1 cellular context compared by ENCODE assay signal in the genomic region with DNA sequence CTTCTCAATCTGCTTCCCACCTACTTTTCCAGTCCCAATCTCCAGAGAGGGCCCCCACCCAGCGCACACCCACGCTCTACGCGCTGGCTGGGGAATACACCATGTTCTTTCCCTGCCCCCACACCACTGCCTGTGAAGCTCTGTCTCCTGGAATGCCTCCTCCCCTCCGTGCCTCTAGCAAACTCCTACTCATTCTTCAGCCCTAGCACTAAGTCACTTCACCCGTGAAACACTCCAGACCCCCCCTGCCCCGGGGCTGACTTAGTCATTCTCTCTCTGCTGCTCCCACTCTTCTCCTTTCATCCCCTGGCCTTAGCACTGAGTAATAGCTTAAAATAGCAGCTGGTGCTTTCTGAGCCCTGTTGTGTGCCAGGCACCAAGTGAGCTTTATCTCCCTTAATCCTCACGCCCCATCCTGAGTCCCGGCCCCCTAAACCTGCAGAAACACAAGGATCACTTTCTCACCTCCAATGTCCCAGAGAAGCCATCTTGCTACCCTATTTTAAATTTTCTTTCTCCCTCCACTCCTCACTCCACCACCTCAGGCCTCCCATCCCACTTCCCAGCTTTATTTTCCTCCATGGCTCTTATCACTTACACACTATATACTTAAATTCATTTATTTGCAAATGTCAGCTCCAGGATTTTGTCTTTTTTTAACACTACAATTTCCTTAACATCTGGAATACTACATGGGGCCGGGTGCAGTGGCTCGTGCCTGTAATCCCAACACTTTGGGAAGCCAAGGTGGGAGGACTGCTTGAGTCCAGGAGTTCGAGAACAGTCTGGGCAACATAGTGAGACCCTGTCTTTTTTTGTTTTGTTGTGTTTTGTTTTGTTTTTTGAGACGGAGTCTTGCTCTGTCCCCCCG.
TF ChIP-seq lines count a peak whose summit lies in the region.

No MANE protein-coding gene starts in this region.

TF ChIP-seq in HepG2, 621 proteins besides CTCF, POLR2A, EP300 and RAD21 (continued from another document and continues in another):
- TF ChIP-seq DNMT1 (CRISPR knock-in tag; IDR thresholded peaks at IDR 0.05) (no peak), ZNF563 (CRISPR knock-in tag; IDR thresholded peaks at IDR 0.05) (no peak), EED (CRISPR knock-in tag; IDR thresholded peaks at IDR 0.05) (no peak), ASH2L (IDR thresholded peaks at IDR 0.05; ENCODE audit: insufficient read length, low read depth, low read length) (peak; percentile 41), CBFB (CRISPR knock-in tag; IDR thresholded peaks at IDR 0.05) (no peak), KDM5B (CRISPR knock-in tag; IDR thresholded peaks at IDR 0.05; ENCODE audit: borderline replicate concordance) (no peak), ZNF10 (CRISPR knock-in tag; IDR thresholded peaks at IDR 0.05; ENCODE audit: borderline replicate concordance, low read depth) (no peak), MXD4 (CRISPR knock-in tag; IDR thresholded peaks at IDR 0.05) (no peak), SNAI1 (CRISPR knock-in tag; IDR thresholded peaks at IDR 0.05; ENCODE audit: borderline replicate concordance) (no peak), ARNT2 (CRISPR knock-in tag; IDR thresholded peaks at IDR 0.05; ENCODE audit: low read depth) (0 out of 2 replicates have a peak, but pooled peaks have one; percentile 8), HMG20A (CRISPR knock-in tag; IDR thresholded peaks at IDR 0.05; ENCODE audit: borderline replicate concordance) (peak; percentile 55; the same call in 1 of the 2 replicates), JDP2 (CRISPR knock-in tag; IDR thresholded peaks at IDR 0.05; ENCODE audit: borderline replicate concordance) (no peak), BCL6 (CRISPR knock-in tag; IDR thresholded peaks at IDR 0.05) (0 out of 2 replicates have a peak, but pooled peaks have one; percentile 24), ETV6 (CRISPR knock-in tag; conservative IDR thresholded peaks at IDR 0.05) (no peak), SAP130 (CRISPR knock-in tag; IDR thresholded peaks at IDR 0.05; ENCODE audit: low read depth) (peak; percentile 24; the same call in 1 of the 2 replicates), CENPT (CRISPR knock-in tag; IDR thresholded peaks at IDR 0.05; ENCODE audit: low read depth) (no peak), ZNF331 (CRISPR knock-in tag; IDR thresholded peaks at IDR 0.05) (0 out of 2 replicates have a peak, but pooled peaks have one; percentile 21), MLLT10 (CRISPR knock-in tag; IDR thresholded peaks at IDR 0.05) (no peak), SMARCE1 (IDR thresholded peaks at IDR 0.05; ENCODE audit: borderline replicate concordance) (no peak), PITX1 (CRISPR knock-in tag; IDR thresholded peaks at IDR 0.05) (no peak)
- TF ChIP-seq, protein P1, sequence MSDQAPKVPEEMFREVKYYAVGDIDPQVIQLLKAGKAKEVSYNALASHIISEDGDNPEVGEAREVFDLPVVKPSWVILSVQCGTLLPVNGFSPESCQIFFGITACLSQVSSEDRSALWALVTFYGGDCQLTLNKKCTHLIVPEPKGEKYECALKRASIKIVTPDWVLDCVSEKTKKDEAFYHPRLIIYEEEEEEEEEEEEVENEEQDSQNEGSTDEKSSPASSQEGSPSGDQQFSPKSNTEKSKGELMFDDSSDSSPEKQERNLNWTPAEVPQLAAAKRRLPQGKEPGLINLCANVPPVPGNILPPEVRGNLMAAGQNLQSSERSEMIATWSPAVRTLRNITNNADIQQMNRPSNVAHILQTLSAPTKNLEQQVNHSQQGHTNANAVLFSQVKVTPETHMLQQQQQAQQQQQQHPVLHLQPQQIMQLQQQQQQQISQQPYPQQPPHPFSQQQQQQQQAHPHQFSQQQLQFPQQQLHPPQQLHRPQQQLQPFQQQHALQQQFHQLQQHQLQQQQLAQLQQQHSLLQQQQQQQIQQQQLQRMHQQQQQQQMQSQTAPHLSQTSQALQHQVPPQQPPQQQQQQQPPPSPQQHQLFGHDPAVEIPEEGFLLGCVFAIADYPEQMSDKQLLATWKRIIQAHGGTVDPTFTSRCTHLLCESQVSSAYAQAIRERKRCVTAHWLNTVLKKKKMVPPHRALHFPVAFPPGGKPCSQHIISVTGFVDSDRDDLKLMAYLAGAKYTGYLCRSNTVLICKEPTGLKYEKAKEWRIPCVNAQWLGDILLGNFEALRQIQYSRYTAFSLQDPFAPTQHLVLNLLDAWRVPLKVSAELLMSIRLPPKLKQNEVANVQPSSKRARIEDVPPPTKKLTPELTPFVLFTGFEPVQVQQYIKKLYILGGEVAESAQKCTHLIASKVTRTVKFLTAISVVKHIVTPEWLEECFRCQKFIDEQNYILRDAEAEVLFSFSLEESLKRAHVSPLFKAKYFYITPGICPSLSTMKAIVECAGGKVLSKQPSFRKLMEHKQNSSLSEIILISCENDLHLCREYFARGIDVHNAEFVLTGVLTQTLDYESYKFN (CRISPR knock-in tag; conservative IDR thresholded peaks at IDR 0.05): 0 out of 2 replicates have a peak, but pooled peaks have one; percentile 34
- TF ChIP-seq, protein P2, sequence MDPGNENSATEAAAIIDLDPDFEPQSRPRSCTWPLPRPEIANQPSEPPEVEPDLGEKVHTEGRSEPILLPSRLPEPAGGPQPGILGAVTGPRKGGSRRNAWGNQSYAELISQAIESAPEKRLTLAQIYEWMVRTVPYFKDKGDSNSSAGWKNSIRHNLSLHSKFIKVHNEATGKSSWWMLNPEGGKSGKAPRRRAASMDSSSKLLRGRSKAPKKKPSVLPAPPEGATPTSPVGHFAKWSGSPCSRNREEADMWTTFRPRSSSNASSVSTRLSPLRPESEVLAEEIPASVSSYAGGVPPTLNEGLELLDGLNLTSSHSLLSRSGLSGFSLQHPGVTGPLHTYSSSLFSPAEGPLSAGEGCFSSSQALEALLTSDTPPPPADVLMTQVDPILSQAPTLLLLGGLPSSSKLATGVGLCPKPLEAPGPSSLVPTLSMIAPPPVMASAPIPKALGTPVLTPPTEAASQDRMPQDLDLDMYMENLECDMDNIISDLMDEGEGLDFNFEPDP (CRISPR knock-in tag; conservative IDR thresholded peaks at IDR 0.05): no peak
- TF ChIP-seq, protein P3, sequence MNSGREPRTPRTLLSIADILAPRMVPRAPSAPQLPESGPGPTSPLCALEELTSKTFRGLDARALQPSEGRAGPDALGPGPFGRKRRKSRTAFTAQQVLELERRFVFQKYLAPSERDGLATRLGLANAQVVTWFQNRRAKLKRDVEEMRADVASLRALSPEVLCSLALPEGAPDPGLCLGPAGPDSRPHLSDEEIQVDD (CRISPR knock-in tag; IDR thresholded peaks at IDR 0.05; ENCODE audit: borderline replicate concordance): no peak
- TF ChIP-seq, protein P4, sequence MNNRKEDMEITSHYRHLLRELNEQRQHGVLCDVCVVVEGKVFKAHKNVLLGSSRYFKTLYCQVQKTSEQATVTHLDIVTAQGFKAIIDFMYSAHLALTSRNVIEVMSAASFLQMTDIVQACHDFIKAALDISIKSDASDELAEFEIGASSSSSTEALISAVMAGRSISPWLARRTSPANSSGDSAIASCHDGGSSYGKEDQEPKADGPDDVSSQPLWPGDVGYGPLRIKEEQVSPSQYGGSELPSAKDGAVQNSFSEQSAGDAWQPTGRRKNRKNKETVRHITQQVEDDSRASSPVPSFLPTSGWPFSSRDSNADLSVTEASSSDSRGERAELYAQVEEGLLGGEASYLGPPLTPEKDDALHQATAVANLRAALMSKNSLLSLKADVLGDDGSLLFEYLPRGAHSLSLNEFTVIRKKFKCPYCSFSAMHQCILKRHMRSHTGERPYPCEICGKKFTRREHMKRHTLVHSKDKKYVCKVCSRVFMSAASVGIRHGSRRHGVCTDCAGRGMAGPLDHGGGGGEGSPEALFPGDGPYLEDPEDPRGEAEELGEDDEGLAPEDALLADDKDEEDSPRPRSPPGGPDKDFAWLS (CRISPR knock-in tag; IDR thresholded peaks at IDR 0.05; ENCODE audit: borderline replicate concordance): no peak
- TF ChIP-seq, protein P5, sequence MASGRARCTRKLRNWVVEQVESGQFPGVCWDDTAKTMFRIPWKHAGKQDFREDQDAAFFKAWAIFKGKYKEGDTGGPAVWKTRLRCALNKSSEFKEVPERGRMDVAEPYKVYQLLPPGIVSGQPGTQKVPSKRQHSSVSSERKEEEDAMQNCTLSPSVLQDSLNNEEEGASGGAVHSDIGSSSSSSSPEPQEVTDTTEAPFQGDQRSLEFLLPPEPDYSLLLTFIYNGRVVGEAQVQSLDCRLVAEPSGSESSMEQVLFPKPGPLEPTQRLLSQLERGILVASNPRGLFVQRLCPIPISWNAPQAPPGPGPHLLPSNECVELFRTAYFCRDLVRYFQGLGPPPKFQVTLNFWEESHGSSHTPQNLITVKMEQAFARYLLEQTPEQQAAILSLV (CRISPR knock-in tag; IDR thresholded peaks at IDR 0.05; ENCODE audit: borderline replicate concordance): no peak
- TF ChIP-seq, protein P6, sequence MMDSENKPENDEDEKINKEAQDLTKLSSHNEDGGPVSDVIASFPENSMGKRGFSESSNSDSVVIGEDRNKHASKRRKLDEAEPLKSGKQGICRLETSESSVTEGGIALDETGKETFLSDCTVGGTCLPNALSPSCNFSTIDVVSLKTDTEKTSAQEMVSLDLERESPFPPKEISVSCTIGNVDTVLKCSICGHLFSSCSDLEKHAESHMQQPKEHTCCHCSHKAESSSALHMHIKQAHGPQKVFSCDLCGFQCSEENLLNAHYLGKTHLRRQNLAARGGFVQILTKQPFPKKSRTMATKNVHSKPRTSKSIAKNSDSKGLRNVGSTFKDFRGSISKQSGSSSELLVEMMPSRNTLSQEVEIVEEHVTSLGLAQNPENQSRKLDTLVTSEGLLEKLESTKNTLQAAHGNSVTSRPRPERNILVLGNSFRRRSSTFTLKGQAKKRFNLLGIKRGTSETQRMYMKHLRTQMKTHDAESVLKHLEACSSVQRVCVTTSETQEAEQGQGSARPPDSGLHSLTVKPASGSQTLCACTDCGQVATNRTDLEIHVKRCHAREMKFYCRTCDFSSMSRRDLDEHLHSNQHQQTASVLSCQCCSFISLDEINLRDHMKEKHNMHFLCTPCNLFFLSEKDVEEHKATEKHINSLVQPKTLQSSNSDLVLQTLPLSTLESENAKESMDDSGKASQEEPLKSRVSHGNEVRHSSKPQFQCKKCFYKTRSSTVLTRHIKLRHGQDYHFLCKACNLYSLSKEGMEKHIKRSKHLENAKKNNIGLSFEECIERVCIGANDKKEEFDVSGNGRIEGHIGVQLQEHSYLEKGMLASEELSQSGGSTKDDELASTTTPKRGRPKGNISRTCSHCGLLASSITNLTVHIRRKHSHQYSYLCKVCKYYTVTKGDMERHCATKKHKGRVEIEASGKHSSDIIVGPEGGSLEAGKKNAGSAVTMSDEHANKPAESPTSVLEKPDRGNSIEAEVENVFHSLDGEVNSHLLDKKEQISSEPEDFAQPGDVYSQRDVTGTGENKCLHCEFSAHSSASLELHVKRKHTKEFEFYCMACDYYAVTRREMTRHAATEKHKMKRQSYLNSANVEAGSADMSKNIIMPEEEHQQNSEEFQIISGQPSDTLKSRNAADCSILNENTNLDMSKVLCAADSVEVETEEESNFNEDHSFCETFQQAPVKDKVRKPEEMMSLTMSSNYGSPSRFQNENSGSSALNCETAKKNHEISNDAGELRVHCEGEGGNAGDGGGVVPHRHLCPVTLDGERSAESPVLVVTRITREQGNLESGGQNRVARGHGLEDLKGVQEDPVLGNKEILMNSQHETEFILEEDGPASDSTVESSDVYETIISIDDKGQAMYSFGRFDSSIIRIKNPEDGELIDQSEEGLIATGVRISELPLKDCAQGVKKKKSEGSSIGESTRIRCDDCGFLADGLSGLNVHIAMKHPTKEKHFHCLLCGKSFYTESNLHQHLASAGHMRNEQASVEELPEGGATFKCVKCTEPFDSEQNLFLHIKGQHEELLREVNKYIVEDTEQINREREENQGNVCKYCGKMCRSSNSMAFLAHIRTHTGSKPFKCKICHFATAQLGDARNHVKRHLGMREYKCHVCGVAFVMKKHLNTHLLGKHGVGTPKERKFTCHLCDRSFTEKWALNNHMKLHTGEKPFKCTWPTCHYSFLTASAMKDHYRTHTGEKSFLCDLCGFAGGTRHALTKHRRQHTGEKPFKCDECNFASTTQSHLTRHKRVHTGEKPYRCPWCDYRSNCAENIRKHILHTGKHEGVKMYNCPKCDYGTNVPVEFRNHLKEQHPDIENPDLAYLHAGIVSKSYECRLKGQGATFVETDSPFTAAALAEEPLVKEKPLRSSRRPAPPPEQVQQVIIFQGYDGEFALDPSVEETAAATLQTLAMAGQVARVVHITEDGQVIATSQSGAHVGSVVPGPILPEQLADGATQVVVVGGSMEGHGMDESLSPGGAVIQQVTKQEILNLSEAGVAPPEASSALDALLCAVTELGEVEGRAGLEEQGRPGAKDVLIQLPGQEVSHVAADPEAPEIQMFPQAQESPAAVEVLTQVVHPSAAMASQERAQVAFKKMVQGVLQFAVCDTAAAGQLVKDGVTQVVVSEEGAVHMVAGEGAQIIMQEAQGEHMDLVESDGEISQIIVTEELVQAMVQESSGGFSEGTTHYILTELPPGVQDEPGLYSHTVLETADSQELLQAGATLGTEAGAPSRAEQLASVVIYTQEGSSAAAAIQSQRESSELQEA (CRISPR knock-in tag; IDR thresholded peaks at IDR 0.05; ENCODE audit: not compliant biosample characterization): no peak
- TF ChIP-seq, protein P7, sequence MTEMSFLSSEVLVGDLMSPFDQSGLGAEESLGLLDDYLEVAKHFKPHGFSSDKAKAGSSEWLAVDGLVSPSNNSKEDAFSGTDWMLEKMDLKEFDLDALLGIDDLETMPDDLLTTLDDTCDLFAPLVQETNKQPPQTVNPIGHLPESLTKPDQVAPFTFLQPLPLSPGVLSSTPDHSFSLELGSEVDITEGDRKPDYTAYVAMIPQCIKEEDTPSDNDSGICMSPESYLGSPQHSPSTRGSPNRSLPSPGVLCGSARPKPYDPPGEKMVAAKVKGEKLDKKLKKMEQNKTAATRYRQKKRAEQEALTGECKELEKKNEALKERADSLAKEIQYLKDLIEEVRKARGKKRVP (CRISPR knock-in tag; IDR thresholded peaks at IDR 0.05): no peak
- TF ChIP-seq, protein P8, sequence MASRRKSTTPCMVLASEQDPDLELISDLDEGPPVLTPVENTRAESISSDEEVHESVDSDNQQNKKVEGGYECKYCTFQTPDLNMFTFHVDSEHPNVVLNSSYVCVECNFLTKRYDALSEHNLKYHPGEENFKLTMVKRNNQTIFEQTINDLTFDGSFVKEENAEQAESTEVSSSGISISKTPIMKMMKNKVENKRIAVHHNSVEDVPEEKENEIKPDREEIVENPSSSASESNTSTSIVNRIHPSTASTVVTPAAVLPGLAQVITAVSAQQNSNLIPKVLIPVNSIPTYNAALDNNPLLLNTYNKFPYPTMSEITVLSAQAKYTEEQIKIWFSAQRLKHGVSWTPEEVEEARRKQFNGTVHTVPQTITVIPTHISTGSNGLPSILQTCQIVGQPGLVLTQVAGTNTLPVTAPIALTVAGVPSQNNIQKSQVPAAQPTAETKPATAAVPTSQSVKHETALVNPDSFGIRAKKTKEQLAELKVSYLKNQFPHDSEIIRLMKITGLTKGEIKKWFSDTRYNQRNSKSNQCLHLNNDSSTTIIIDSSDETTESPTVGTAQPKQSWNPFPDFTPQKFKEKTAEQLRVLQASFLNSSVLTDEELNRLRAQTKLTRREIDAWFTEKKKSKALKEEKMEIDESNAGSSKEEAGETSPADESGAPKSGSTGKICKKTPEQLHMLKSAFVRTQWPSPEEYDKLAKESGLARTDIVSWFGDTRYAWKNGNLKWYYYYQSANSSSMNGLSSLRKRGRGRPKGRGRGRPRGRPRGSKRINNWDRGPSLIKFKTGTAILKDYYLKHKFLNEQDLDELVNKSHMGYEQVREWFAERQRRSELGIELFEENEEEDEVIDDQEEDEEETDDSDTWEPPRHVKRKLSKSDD (CRISPR knock-in tag; IDR thresholded peaks at IDR 0.05; ENCODE audit: low read depth): no peak
